In the genomic region with DNA sequence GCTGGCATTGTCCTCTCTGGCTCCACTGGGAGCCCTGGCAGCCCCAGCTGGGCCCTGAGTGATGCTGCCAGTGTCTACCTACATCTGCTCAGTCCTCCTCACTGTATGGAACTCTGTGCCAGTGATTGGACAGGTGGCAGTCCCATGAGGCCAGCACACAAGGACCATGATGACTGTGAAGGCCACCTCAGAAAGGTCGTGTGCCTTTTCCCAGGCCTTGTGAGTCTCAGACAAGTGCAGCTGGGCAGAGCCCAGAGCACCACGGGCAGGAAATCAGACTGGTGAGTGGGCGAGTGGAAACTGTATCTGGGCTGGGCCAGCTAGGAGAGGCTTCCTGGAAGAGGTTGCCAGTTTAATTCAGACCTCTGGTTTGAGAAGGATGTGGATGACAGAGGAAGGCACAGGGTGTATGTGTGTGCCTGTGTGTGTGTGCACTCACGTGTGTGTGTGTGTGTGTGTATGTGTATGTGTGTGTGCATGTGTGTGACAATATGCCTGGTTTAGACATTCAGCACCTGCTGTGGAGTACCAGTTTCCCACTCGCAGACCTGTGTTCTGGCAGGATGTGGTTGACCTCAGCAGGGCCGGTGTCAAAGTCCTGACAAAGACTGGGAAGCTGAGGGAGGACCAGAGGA, we compare ENCODE assay signal across 9 cellular contexts. TPM values are rescaled to one million over a fixed set of nuclear protein-coding genes. Genes with fewer than 3 reads are reported as not detected.
A peak's percentile ranks its signal among the peaks of the same experiment; 100 is the strongest.
DNase-seq lines count a peak whose midpoint lies in the region; ATAC-seq, FAIRE-seq and TF ChIP-seq lines count a peak whose summit lies in the region.
"Had no signal": no experiment of that assay in that cellular context is flagged by ENCODE, and none has a peak within 500 bp of the region (broad histone marks: within the 10 kb centered on the region; RNA-seq: fewer than 3 reads in every experiment).

No MANE protein-coding gene starts in this region.

- no peaks in the 10 kb centered on the region for H3K9me3 Mint-ChIP-seq in activated naive CD8-positive, alpha-beta T cell treated with anti-CD3 and anti-CD28 coated beads for 36 hours

- no peak overlapping the region for H2AFZ ChIP-seq in hepatocyte

- H4K20me1 ChIP-seq in hepatocyte (ENCODE audit: insufficient read depth, poor library complexity, severe bottlenecking) = peaks cover 3% of the 10 kb centered on the region

- H3K9me2 ChIP-seq in hepatocyte (replicated peaks; ENCODE audit: insufficient read depth) = no peaks in the 10 kb centered on the region

- H3K36me3 Mint-ChIP-seq in activated naive CD8-positive, alpha-beta T cell treated with anti-CD3 and anti-CD28 coated beads for 36 hours = peaks cover 53% of the 10 kb centered on the region

- H3K4me3 ChIP-seq in hepatocyte = no peak overlapping the region
- H3K4me3 ChIP-seq: cardiac muscle cell had no signal

- H3K4me2 ChIP-seq in hepatocyte = no peak overlapping the region

- no peak for TF ChIP-seq CTCF in hepatocyte (IDR thresholded peaks at IDR 0.05; ENCODE audit: poor library complexity)

- H3K4me1 Mint-ChIP-seq in activated naive CD8-positive, alpha-beta T cell treated with anti-CD3 and anti-CD28 coated beads for 36 hours = peaks cover 81% of the 10 kb centered on the region

- no peaks in the 10 kb centered on the region for H3K27me3 Mint-ChIP-seq in activated naive CD8-positive, alpha-beta T cell treated with anti-CD3 and anti-CD28 coated beads for 36 hours

- H3K9me3 ChIP-seq in hepatocyte (ENCODE audit: low read depth) = no peaks in the 10 kb centered on the region

- H3K27ac ChIP-seq in hepatocyte = no peak overlapping the region
- H3K27ac ChIP-seq: cardiac muscle cell had no signal

- peak overlapping the region; percentile 72 for H3K4me3 Mint-ChIP-seq in activated naive CD8-positive, alpha-beta T cell treated with anti-CD3 and anti-CD28 coated beads for 36 hours

- WGBS in hepatocyte (ENCODE audit: low lambda C conversion rate, missing lambda C conversion rate) = 86% methylated on average over 6 of the region's 6 CpGs

- H3K27me3 ChIP-seq in hepatocyte = no peaks in the 10 kb centered on the region
- H3K27me3 ChIP-seq: cardiac muscle cell had no signal

- H3K36me3 ChIP-seq in hepatocyte (replicated peaks; ENCODE audit: insufficient read depth, low read depth) = no peaks in the 10 kb centered on the region
- H3K36me3 ChIP-seq: cardiac muscle cell had no signal

- ATAC-seq in GM19025 (IDR thresholded peaks at IDR 0.05; ENCODE audit: low read depth, unreplicated experiment) (peak; percentile 43), HG03521 (IDR thresholded peaks at IDR 0.05; ENCODE audit: unreplicated experiment) (no peak)

- FAIRE-seq in HTR-8/SVneo (lab: Jason Lieb, UNC) = peak; percentile 46

- DNase-seq in HTR-8/SVneo (ENCODE audit: insufficient read length, low spot score) (no peak), hepatocyte (ENCODE audit: low spot score) (no peak), NCI-H1436 treated with DMSO at 0.1 percent for 48 hours (lab: John Stamatoyannopoulos, UW) (no peak), NCI-H524 treated with DMSO at 0.1 percent for 48 hours (lab: John Stamatoyannopoulos, UW) (no peak)
- DNase-seq in activated naive CD8-positive, alpha-beta T cell treated with anti-CD3 and anti-CD28 coated beads for 36 hours = peak; percentile 75
- DNase-seq in stimulated activated CD4-positive, alpha-beta T cell treated with anti-CD3 and anti-CD28 coated beads, Interleukin-2, amount 100 ng/mL, for 4 hours (ENCODE audit: low read depth) = peak; percentile 66

- H3K27ac Mint-ChIP-seq in activated naive CD8-positive, alpha-beta T cell treated with anti-CD3 and anti-CD28 coated beads for 36 hours = peak overlapping the region; percentile 95

- H3K79me2 ChIP-seq in hepatocyte = peaks cover 35% of the 10 kb centered on the region

- H3K4me1 ChIP-seq in hepatocyte (ENCODE audit: insufficient read depth) = peaks cover 3% of the 10 kb centered on the region

RNA-seq across cellular contexts. Expression of a gene that starts 7.0 kb away (rescaled TPM):
- total RNA-seq in activated naive CD8-positive, alpha-beta T cell treated with anti-CD3 and anti-CD28 coated beads for 36 hours = 100 to 1,000 TPM; 166 to 171 TPM
- 40.5 and 43.0 TPM in 2 replicates for total RNA-seq in hepatocyte
- 40.9 and 43.1 TPM in 2 replicates for polyA plus RNA-seq in hepatocyte

RNA-seq across cellular contexts. Expression of a gene that starts 12.4 kb away (rescaled TPM):
- total RNA-seq in activated naive CD8-positive, alpha-beta T cell treated with anti-CD3 and anti-CD28 coated beads for 36 hours = 100 to 1,000 TPM; 192 to 193 TPM
- 4.0 and 5.9 TPM in 2 replicates for total RNA-seq in hepatocyte
- polyA plus RNA-seq in hepatocyte = 9.0 and 15.3 TPM in 2 replicates

RNA-seq across cellular contexts. Expression of a gene that starts 50.8 kb away (rescaled TPM):
- total RNA-seq in activated naive CD8-positive, alpha-beta T cell treated with anti-CD3 and anti-CD28 coated beads for 36 hours = 1 to 10 TPM; 1.9 to 2.1 TPM
- 0.77 and 0.88 TPM in 2 replicates for total RNA-seq in hepatocyte
- 1.6 and 1.9 TPM in 2 replicates for polyA plus RNA-seq in hepatocyte

RNA-seq across cellular contexts. Expression of a gene that starts 54.6 kb away (rescaled TPM):
- total RNA-seq in activated naive CD8-positive, alpha-beta T cell treated with anti-CD3 and anti-CD28 coated beads for 36 hours = 10 to 100 TPM; 59.8 to 64.7 TPM
- 18.5 and 18.6 TPM in 2 replicates for total RNA-seq in hepatocyte
- polyA plus RNA-seq in hepatocyte = 21.8 and 27.2 TPM in 2 replicates

RNA-seq across cellular contexts. Expression of a gene that starts 56.4 kb away (rescaled TPM):
- 10 to 100 TPM; 15.9 to 17.1 TPM for total RNA-seq in activated naive CD8-positive, alpha-beta T cell treated with anti-CD3 and anti-CD28 coated beads for 36 hours
- 4.7 and 5.6 TPM in 2 replicates for total RNA-seq in hepatocyte
- polyA plus RNA-seq in hepatocyte = 2.9 and 6.1 TPM in 2 replicates

Comparison
In these comparisons a context has a peak if more than half of its experiments do, and no peak if none do; other contexts are left out.
1. DNase-seq: peak in activated naive CD8-positive, alpha-beta T cell treated with anti-CD3 and anti-CD28 coated beads for 36 hours (single experiment) and stimulated activated CD4-positive, alpha-beta T cell treated with anti-CD3 and anti-CD28 coated beads, Interleukin-2, amount 100 ng/mL, for 4 hours (single experiment); none in HTR-8/SVneo (single experiment), hepatocyte (single experiment), NCI-H1436 treated with DMSO at 0.1 percent for 48 hours (single experiment) and NCI-H524 treated with DMSO at 0.1 percent for 48 hours (single experiment).
2. RNA of a gene that starts 12.4 kb away (total RNA-seq): 192 to 193 TPM in activated naive CD8-positive, alpha-beta T cell treated with anti-CD3 and anti-CD28 coated beads for 36 hours; 4.0 to 5.9 TPM in hepatocyte; every median in the first group is over 10 times any median in the second.